ENCODE assay signal across 9 cellular contexts in genomic region chr1:41664861-41665640, GRCh38.
A peak's percentile ranks its signal among the peaks of the same experiment; 100 is the strongest.
DNase-seq lines count a peak whose midpoint lies in the region; ATAC-seq, FAIRE-seq and TF ChIP-seq lines count a peak whose summit lies in the region.
"Had no signal": no experiment of that assay in that cellular context is flagged by ENCODE, and none has a peak within 500 bp of the region (broad histone marks: within the 10 kb centered on the region; RNA-seq: fewer than 3 reads in every experiment).

No MANE protein-coding gene starts in this region.

- no peaks in the 10 kb centered on the region for H3K36me3 ChIP-seq in bronchial epithelial cell (ENCODE audit: control insufficient read depth, insufficient read depth, low read length)

- no peaks in the 10 kb centered on the region for H3K36me3 Mint-ChIP-seq in mesothelial cell of epicardium

- peaks cover 21% of the 10 kb centered on the region for H3K27me3 Mint-ChIP-seq in mesothelial cell of epicardium (ENCODE audit: low read depth)

- H3K4me3 ChIP-seq in bronchial epithelial cell (ENCODE audit: low read depth, low read length), result no peak overlapping the region
- H3K4me3 ChIP-seq: SK-N-MC had no signal

- H3K4me3 Mint-ChIP-seq in mesothelial cell of epicardium, result no peak overlapping the region

- no peaks in the 10 kb centered on the region for H3K9me3 Mint-ChIP-seq in mesothelial cell of epicardium

- peak; percentile 52 for FAIRE-seq in bronchial epithelial cell (lab: Jason Lieb, UNC)

- H3K27me3 ChIP-seq in bronchial epithelial cell (ENCODE audit: control insufficient read depth, insufficient read depth, low read length), result no peaks in the 10 kb centered on the region

- DNase-seq in COLO829 (ENCODE audit: low spot score) (peak; percentile 42), M059J (ENCODE audit: low read depth) (peak; percentile 95), bronchial epithelial cell (ENCODE audit: low read depth) (peak; percentile 94), mesothelial cell of epicardium (ENCODE audit: low spot score in 2 of 2, unreplicated experiment in 2 of 2) (no peak)
- no peak for DNase-seq in stimulated activated naive CD4-positive, alpha-beta T cell (lab: John Stamatoyannopoulos, UW)
- DNase-seq in activated CD4-positive, alpha-beta T cell treated with anti-CD3 and anti-CD28 coated beads for 1 hour, result no peak

- H3K27ac Mint-ChIP-seq in mesothelial cell of epicardium, result peak overlapping the region; percentile 70

- peaks cover 30% of the 10 kb centered on the region for H3K4me1 Mint-ChIP-seq in mesothelial cell of epicardium

- TF ChIP-seq CTCF in bronchial epithelial cell (IDR thresholded peaks at IDR 0.05; ENCODE audit: insufficient read depth, low read length, severe bottlenecking), result no peak
- no peak for TF ChIP-seq CTCF in mesothelial cell of epicardium (IDR thresholded peaks at IDR 0.05; ENCODE audit: unreplicated experiment)

- no peak for ATAC-seq in HG02884 (IDR thresholded peaks at IDR 0.05; ENCODE audit: unreplicated experiment)
- no peak for ATAC-seq in HG02571 (IDR thresholded peaks at IDR 0.05; ENCODE audit: unreplicated experiment)

Comparison
In these comparisons a context has a peak if more than half of its experiments do, and no peak if none do; other contexts are left out.
1. DNase-seq: peak in COLO829 (single experiment), M059J (single experiment) and bronchial epithelial cell (single experiment); none in mesothelial cell of epicardium (0 of 2), stimulated activated naive CD4-positive, alpha-beta T cell (0 of 6) and activated CD4-positive, alpha-beta T cell treated with anti-CD3 and anti-CD28 coated beads for 1 hour (single experiment).